37 cellular contexts compared by ENCODE assay signal in genomic region chr6:91436448-91436847, GRCh38.
"Had no signal": no experiment of that assay in that cellular context is flagged by ENCODE, and none has a peak within 500 bp of the region (broad histone marks: within the 10 kb centered on the region; RNA-seq: fewer than 3 reads in every experiment).

No MANE protein-coding gene starts in this region.

- ATAC-seq: activated CD4-positive, alpha-beta T cell treated with anti-CD3 and anti-CD28 coated beads for 36 hours; activated CD4-positive, CD25-positive, alpha-beta regulatory T cell treated with anti-CD3 and anti-CD28 coated beads, Interleukin-2, amount 50 U/mL, for 24 hours; activated CD8-positive, alpha-beta memory T cell treated with anti-CD3 and anti-CD28 coated beads, Interleukin-2, amount 10 ng/mL, durations not matched to agents 7 days and 5 days; activated CD8-positive, alpha-beta T cell treated with anti-CD3 and anti-CD28 coated beads, Interleukin-2, amount 10 ng/mL, durations not matched to agents 7 days and 5 days; activated naive CD8-positive, alpha-beta T cell treated with anti-CD3 and anti-CD28 coated beads, Interleukin-2, amount 50 U/mL, for 24 hours had no signal

- H3K27me3 ChIP-seq: ascending aorta, cardiac muscle cell had no signal

- H3K36me3 ChIP-seq: ascending aorta, cardiac muscle cell had no signal

- H3K4me1 ChIP-seq: ascending aorta had no signal

- H3K4me1 Mint-ChIP-seq: activated CD4-positive, alpha-beta memory T cell treated with anti-CD3 and anti-CD28 coated beads, Interleukin-2, amount 10 ng/mL, durations not matched to agents 7 days and 5 days; activated CD4-positive, alpha-beta T cell treated with anti-CD3 and anti-CD28 coated beads for 36 hours; activated CD4-positive, alpha-beta T cell treated with anti-CD3 and anti-CD28 coated beads, Interleukin-2, amount 10 ng/mL, durations not matched to agents 7 days and 5 days; activated CD8-positive, alpha-beta memory T cell treated with anti-CD3 and anti-CD28 coated beads, Interleukin-2, amount 10 ng/mL, durations not matched to agents 7 days and 5 days; activated naive CD4-positive, alpha-beta T cell treated with anti-CD3 and anti-CD28 coated beads, Interleukin-2, amount 10 ng/mL, durations not matched to agents 7 days and 5 days; activated naive CD4-positive, alpha-beta T cell treated with anti-CD3 and anti-CD28 coated beads, Interleukin-2, amount 50 U/mL, for 24 hours; activated naive CD8-positive, alpha-beta T cell treated with anti-CD3 and anti-CD28 coated beads, Interleukin-2, amount 10 ng/mL, durations not matched to agents 7 days and 5 days; activated naive CD8-positive, alpha-beta T cell treated with anti-CD3 and anti-CD28 coated beads, Interleukin-2, amount 50 U/mL, for 24 hours; central memory CD8-positive, alpha-beta T cell had no signal

- DNase-seq: activated CD4-positive, alpha-beta memory T cell treated with anti-CD3 and anti-CD28 coated beads, Interleukin-2, amount 10 ng/mL, durations not matched to agents 7 days and 5 days; activated CD4-positive, alpha-beta T cell treated with anti-CD3 and anti-CD28 coated beads for 1 hour; activated CD4-positive, alpha-beta T cell treated with anti-CD3 and anti-CD28 coated beads for 36 hours; activated CD4-positive, alpha-beta T cell treated with anti-CD3 and anti-CD28 coated beads for 48 hours; activated CD4-positive, alpha-beta T cell treated with anti-CD3 and anti-CD28 coated beads, Interleukin-2, amount 10 ng/mL, durations not matched to agents 7 days and 5 days; activated CD4-positive, alpha-beta T cell treated with anti-CD3 and anti-CD28 coated beads, Interleukin-2, amount 50 U/mL, for 48 hours; activated CD4-positive, CD25-positive, alpha-beta regulatory T cell; activated CD8-positive, alpha-beta memory T cell treated with anti-CD3 and anti-CD28 coated beads for 24 hours; activated CD8-positive, alpha-beta memory T cell treated with anti-CD3 and anti-CD28 coated beads, Interleukin-2, amount 10 ng/mL, durations not matched to agents 7 days and 5 days; activated CD8-positive, alpha-beta memory T cell treated with anti-CD3 and anti-CD28 coated beads, Interleukin-2, amount 50 U/mL, for 48 hours; activated CD8-positive, alpha-beta T cell treated with anti-CD3 and anti-CD28 coated beads, Interleukin-2, amount 10 ng/mL, durations not matched to agents 7 days and 5 days; activated effector memory CD4-positive, alpha-beta T cell treated with Interleukin-2 at 50 U/mL for 16 hours; activated gamma-delta T cell; activated naive CD4-positive, alpha-beta T cell treated with anti-CD3 and anti-CD28 coated beads, Interleukin-2, amount 10 ng/mL, durations not matched to agents 7 days and 5 days; activated naive CD4-positive, alpha-beta T cell treated with Interleukin-2 at 50 U/mL for 16 hours; activated naive CD8-positive, alpha-beta T cell treated with anti-CD3 and anti-CD28 coated beads, Interleukin-2, amount 10 ng/mL, durations not matched to agents 7 days and 5 days; activated naive CD8-positive, alpha-beta T cell treated with anti-CD3 and anti-CD28 coated beads, Interleukin-2, amount 50 U/mL, for 24 hours; activated T-cell treated with anti-CD3 and anti-CD28 coated beads, Interleukin-2, amount 50 U/mL, for 24 hours; activated T-cell treated with anti-CD3 and anti-CD28 coated beads, Interleukin-2, amount 50 U/mL, for 48 hours; amygdala; anterior cingulate cortex; caudate nucleus; cerebellar nuclear complex; T-helper 1 cell; T-helper 2 cell; T-helper 9 cell had no signal

- H3K36me3 Mint-ChIP-seq: activated CD8-positive, alpha-beta memory T cell treated with anti-CD3 and anti-CD28 coated beads, Interleukin-2, amount 10 ng/mL, durations not matched to agents 7 days and 5 days; activated naive CD4-positive, alpha-beta T cell treated with anti-CD3 and anti-CD28 coated beads, Interleukin-2, amount 10 ng/mL, durations not matched to agents 7 days and 5 days; activated naive CD4-positive, alpha-beta T cell treated with anti-CD3 and anti-CD28 coated beads, Interleukin-2, amount 50 U/mL, for 24 hours; activated naive CD8-positive, alpha-beta T cell; activated naive CD8-positive, alpha-beta T cell treated with anti-CD3 and anti-CD28 coated beads, Interleukin-2, amount 10 ng/mL, durations not matched to agents 7 days and 5 days; brain had no signal

- H3K27ac Mint-ChIP-seq: activated CD4-positive, alpha-beta memory T cell treated with anti-CD3 and anti-CD28 coated beads, Interleukin-2, amount 10 ng/mL, durations not matched to agents 7 days and 5 days; activated CD4-positive, alpha-beta T cell treated with anti-CD3 and anti-CD28 coated beads for 36 hours; activated CD4-positive, alpha-beta T cell treated with anti-CD3 and anti-CD28 coated beads, Interleukin-2, amount 10 ng/mL, durations not matched to agents 7 days and 5 days; activated CD8-positive, alpha-beta memory T cell treated with anti-CD3 and anti-CD28 coated beads, Interleukin-2, amount 10 ng/mL, durations not matched to agents 7 days and 5 days; activated CD8-positive, alpha-beta T cell treated with anti-CD3 and anti-CD28 coated beads, Interleukin-2, amount 10 ng/mL, durations not matched to agents 7 days and 5 days; activated naive CD4-positive, alpha-beta T cell treated with anti-CD3 and anti-CD28 coated beads, Interleukin-2, amount 10 ng/mL, durations not matched to agents 7 days and 5 days; activated naive CD4-positive, alpha-beta T cell treated with anti-CD3 and anti-CD28 coated beads, Interleukin-2, amount 50 U/mL, for 24 hours; activated naive CD8-positive, alpha-beta T cell; activated naive CD8-positive, alpha-beta T cell treated with anti-CD3 and anti-CD28 coated beads, Interleukin-2, amount 10 ng/mL, durations not matched to agents 7 days and 5 days; activated naive CD8-positive, alpha-beta T cell treated with anti-CD3 and anti-CD28 coated beads, Interleukin-2, amount 50 U/mL, for 24 hours; activated T-cell treated with anti-CD3 and anti-CD28 coated beads, Interleukin-2, amount 50 U/mL, for 24 hours; activated T-helper 2 cell treated with anti-CD3 and anti-CD28 coated beads, Interferon-gamma antibody, Interleukin-2, Interleukin-4, amounts not matched to agents 10 μg/mL and 5 μg/mL and 100 μg/mL, durations not matched to agents 14 hours and 24 hours and 36 hours; T-helper 1 cell treated with Interleukin-12 subunit alpha and Interleukin-12 subunit beta and Interleukin-4 antibody, amounts not matched to agents 30 μg/mL and 1 μg/mL, for 36 hours; T-helper 2 cell treated with Interferon-gamma antibody and Interleukin-4, amounts not matched to agents 5 μg/mL and 100 μg/mL, for 36 hours had no signal

- H3K27me3 Mint-ChIP-seq: activated CD4-positive, alpha-beta memory T cell treated with anti-CD3 and anti-CD28 coated beads, Interleukin-2, amount 10 ng/mL, durations not matched to agents 7 days and 5 days; activated CD4-positive, alpha-beta T cell treated with anti-CD3 and anti-CD28 coated beads for 36 hours; activated CD4-positive, alpha-beta T cell treated with anti-CD3 and anti-CD28 coated beads, Interleukin-2, amount 10 ng/mL, durations not matched to agents 7 days and 5 days; activated CD8-positive, alpha-beta memory T cell treated with anti-CD3 and anti-CD28 coated beads, Interleukin-2, amount 10 ng/mL, durations not matched to agents 7 days and 5 days; activated naive CD4-positive, alpha-beta T cell treated with anti-CD3 and anti-CD28 coated beads, Interleukin-2, amount 10 ng/mL, durations not matched to agents 7 days and 5 days; activated naive CD4-positive, alpha-beta T cell treated with anti-CD3 and anti-CD28 coated beads, Interleukin-2, amount 50 U/mL, for 24 hours; activated naive CD8-positive, alpha-beta T cell; activated naive CD8-positive, alpha-beta T cell treated with anti-CD3 and anti-CD28 coated beads, Interleukin-2, amount 10 ng/mL, durations not matched to agents 7 days and 5 days; activated naive CD8-positive, alpha-beta T cell treated with anti-CD3 and anti-CD28 coated beads, Interleukin-2, amount 50 U/mL, for 24 hours; activated T-cell treated with anti-CD3 and anti-CD28 coated beads, Interleukin-2, amount 50 U/mL, for 24 hours; brain; central memory CD8-positive, alpha-beta T cell had no signal

- H3K27ac ChIP-seq: ascending aorta, cardiac muscle cell, VCaP had no signal

- H3K4me3 Mint-ChIP-seq: activated CD4-positive, alpha-beta memory T cell treated with anti-CD3 and anti-CD28 coated beads, Interleukin-2, amount 10 ng/mL, durations not matched to agents 7 days and 5 days; activated CD4-positive, alpha-beta T cell treated with anti-CD3 and anti-CD28 coated beads for 36 hours; activated CD4-positive, alpha-beta T cell treated with anti-CD3 and anti-CD28 coated beads, Interleukin-2, amount 10 ng/mL, durations not matched to agents 7 days and 5 days; activated CD8-positive, alpha-beta memory T cell treated with anti-CD3 and anti-CD28 coated beads, Interleukin-2, amount 10 ng/mL, durations not matched to agents 7 days and 5 days; activated CD8-positive, alpha-beta T cell treated with anti-CD3 and anti-CD28 coated beads, Interleukin-2, amount 10 ng/mL, durations not matched to agents 7 days and 5 days; activated naive CD4-positive, alpha-beta T cell treated with anti-CD3 and anti-CD28 coated beads, Interleukin-2, amount 10 ng/mL, durations not matched to agents 7 days and 5 days; activated naive CD4-positive, alpha-beta T cell treated with anti-CD3 and anti-CD28 coated beads, Interleukin-2, amount 50 U/mL, for 24 hours; activated naive CD8-positive, alpha-beta T cell; activated naive CD8-positive, alpha-beta T cell treated with anti-CD3 and anti-CD28 coated beads, Interleukin-2, amount 10 ng/mL, durations not matched to agents 7 days and 5 days; activated naive CD8-positive, alpha-beta T cell treated with anti-CD3 and anti-CD28 coated beads, Interleukin-2, amount 50 U/mL, for 24 hours; activated T-cell treated with anti-CD3 and anti-CD28 coated beads, Interleukin-2, amount 50 U/mL, for 24 hours; central memory CD8-positive, alpha-beta T cell; T-helper 1 cell treated with Interleukin-12 subunit alpha and Interleukin-12 subunit beta and Interleukin-4 antibody, amounts not matched to agents 30 μg/mL and 1 μg/mL, for 36 hours; T-helper 2 cell treated with Interferon-gamma antibody and Interleukin-4, amounts not matched to agents 5 μg/mL and 100 μg/mL, for 36 hours had no signal

- H3K4me3 ChIP-seq: ascending aorta, cardiac muscle cell had no signal

- H3K9me3 Mint-ChIP-seq: activated CD4-positive, alpha-beta memory T cell treated with anti-CD3 and anti-CD28 coated beads, Interleukin-2, amount 10 ng/mL, durations not matched to agents 7 days and 5 days; activated CD4-positive, alpha-beta T cell treated with anti-CD3 and anti-CD28 coated beads, Interleukin-2, amount 10 ng/mL, durations not matched to agents 7 days and 5 days; activated naive CD4-positive, alpha-beta T cell treated with anti-CD3 and anti-CD28 coated beads, Interleukin-2, amount 10 ng/mL, durations not matched to agents 7 days and 5 days; activated naive CD8-positive, alpha-beta T cell treated with anti-CD3 and anti-CD28 coated beads, Interleukin-2, amount 50 U/mL, for 24 hours; activated T-cell treated with anti-CD3 and anti-CD28 coated beads, Interleukin-2, amount 50 U/mL, for 24 hours; activated T-helper 2 cell treated with anti-CD3 and anti-CD28 coated beads, Interferon-gamma antibody, Interleukin-2, Interleukin-4, amounts not matched to agents 10 μg/mL and 5 μg/mL and 100 μg/mL, durations not matched to agents 14 hours and 24 hours and 36 hours; brain; T-helper 1 cell treated with Interleukin-12 subunit alpha and Interleukin-12 subunit beta and Interleukin-4 antibody, amounts not matched to agents 30 μg/mL and 1 μg/mL, for 36 hours; T-helper 2 cell treated with Interferon-gamma antibody and Interleukin-4, amounts not matched to agents 5 μg/mL and 100 μg/mL, for 36 hours had no signal

- H3K9me3 ChIP-seq: ascending aorta had no signal
